18 cellular contexts compared by ENCODE assay signal in the genomic region with DNA sequence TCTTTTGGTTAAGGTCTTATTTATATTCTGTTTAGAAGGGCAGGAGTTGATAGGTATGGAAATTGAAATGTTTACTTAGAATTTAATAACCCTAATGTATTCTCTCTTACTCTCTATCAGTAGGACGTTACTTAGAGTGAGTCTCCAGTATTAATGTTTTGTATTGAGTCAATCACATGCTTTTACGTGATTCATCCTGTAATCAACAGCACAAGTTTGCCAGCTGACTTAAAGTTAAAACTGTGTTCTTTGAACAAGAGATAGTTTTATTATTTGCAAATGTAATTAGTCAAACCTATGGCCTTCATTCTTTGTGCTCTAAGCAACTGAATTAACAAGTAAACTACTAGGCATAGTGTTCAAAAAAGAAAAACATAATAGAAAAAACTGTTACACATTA. TPM values are rescaled to one million over a fixed set of nuclear protein-coding genes. Genes with fewer than 3 reads are reported as not detected.
DNase-seq lines count a peak whose midpoint lies in the region; ATAC-seq, FAIRE-seq and TF ChIP-seq lines count a peak whose summit lies in the region.
"Had no signal": no experiment of that assay in that cellular context is flagged by ENCODE, and none has a peak within 500 bp of the region (broad histone marks: within the 10 kb centered on the region; RNA-seq: fewer than 3 reads in every experiment).

No MANE protein-coding gene starts in this region.

- no peak overlapping the region for H3K4me3 ChIP-seq in RWPE2 (ENCODE audit: severe bottlenecking)
- H3K4me3 ChIP-seq: sigmoid colon, suprapubic skin had no signal

- peaks cover 37% of the 10 kb centered on the region for H3K36me3 ChIP-seq in RWPE2 (ENCODE audit: low read depth)

- peak overlapping the region; percentile 40 for H3K27ac Mint-ChIP-seq in osteocyte (ENCODE audit: unreplicated experiment)
- H3K27ac Mint-ChIP-seq: B cell had no signal

- no peak overlapping the region for H3K27ac ChIP-seq in RWPE2 (ENCODE audit: poor library complexity, severe bottlenecking)
- H3K27ac ChIP-seq: sigmoid colon, suprapubic skin, WERI-Rb-1 had no signal

- TF ChIP-seq CTCF in RWPE2 (IDR thresholded peaks at IDR 0.05; ENCODE audit: poor library complexity, severe bottlenecking) (no peak), osteocyte (IDR thresholded peaks at IDR 0.05) (no peak)

- FAIRE-seq in GM12891 (lab: Jason Lieb, UNC): no peak

- H3K9me3 ChIP-seq in RWPE2 (ENCODE audit: severe bottlenecking): no peaks in the 10 kb centered on the region
- H3K9me3 ChIP-seq: sigmoid colon had no signal

- no peaks in the 10 kb centered on the region for H3K27me3 Mint-ChIP-seq in osteocyte (ENCODE audit: unreplicated experiment)
- H3K27me3 Mint-ChIP-seq: B cell had no signal

- H3K27me3 ChIP-seq in RWPE2 (ENCODE audit: insufficient read depth, poor library complexity, severe bottlenecking): no peaks in the 10 kb centered on the region
- H3K27me3 ChIP-seq: sigmoid colon, suprapubic skin had no signal

- peaks cover 11% of the 10 kb centered on the region for H3K36me3 Mint-ChIP-seq in osteocyte (ENCODE audit: unreplicated experiment)

- peak; percentile 75 for DNase-seq in ELR (ENCODE audit: low read depth)
- no peak for DNase-seq in RWPE2 (ENCODE audit: low spot score)
- DNase-seq in fibroblast of gingiva (ENCODE audit: low read depth): peak; percentile 39
- DNase-seq in osteocyte (ENCODE audit: extremely low spot score, unreplicated experiment): no peak
- no peak for DNase-seq in NCI-H1417 treated with DMSO at 0.1 percent for 48 hours (lab: John Stamatoyannopoulos, UW)
- DNase-seq in activated CD4-positive, CD25-positive, alpha-beta regulatory T cell treated with anti-CD3 and anti-CD28 coated beads, Interleukin-2, amount 50 U/mL, for 72 hours: no peak
- DNase-seq in GM12891 (ENCODE audit: insufficient read length, low spot score): no peak
- no peak for DNase-seq in nucleus accumbens (lab: John Stamatoyannopoulos, UW)
- DNase-seq: hippocampal formation; kidney glomerular epithelial cell; midbrain; NCI-H748 treated with DMSO at 0.1 percent for 48 hours; sigmoid colon; stimulated activated CD4-positive, alpha-beta T cell treated with anti-CD3 and anti-CD28 coated beads, Interleukin-2, amount 100 ng/mL, for 48 hours; SW 1271; WERI-Rb-1 had no signal

- peak; percentile 56; the same call in 1 of the 3 replicates for ATAC-seq in RWPE2 (ENCODE audit: low read depth)

- no peak overlapping the region for H3K4me3 Mint-ChIP-seq in osteocyte (ENCODE audit: unreplicated experiment)
- H3K4me3 Mint-ChIP-seq: B cell had no signal

- H3K4me1 ChIP-seq in RWPE2 (ENCODE audit: insufficient read depth, poor library complexity, severe bottlenecking): peaks cover 8% of the 10 kb centered on the region

- no peak for TF ChIP-seq POLR2A in GM12891 (IDR thresholded peaks at IDR 0.05; ENCODE audit: low read depth, low read length)

- H3K4me1 Mint-ChIP-seq in osteocyte (ENCODE audit: unreplicated experiment): peaks cover 13% of the 10 kb centered on the region

- no peaks in the 10 kb centered on the region for H3K9me3 Mint-ChIP-seq in osteocyte (ENCODE audit: unreplicated experiment)

TF ChIP-seq in GM12891, 5 proteins besides CTCF, POLR2A, EP300 and RAD21:
- TF ChIP-seq TAF1 (IDR thresholded peaks at IDR 0.05; ENCODE audit: low read depth, low read length) (no peak), SPI1 (IDR thresholded peaks at IDR 0.05; ENCODE audit: low read depth, low read length) (no peak), PAX5 (IDR thresholded peaks at IDR 0.05; ENCODE audit: insufficient read depth, low read length, severe bottlenecking) (no peak), POLR2AphosphoS5 (IDR thresholded peaks at IDR 0.05; ENCODE audit: low read depth, low read length) (no peak), POU2F2 (IDR thresholded peaks at IDR 0.05; ENCODE audit: low read depth, low read length) (no peak)

RNA-seq across cellular contexts. Expression of gene PKN2, which starts 57.3 kb away (rescaled TPM):
- 43.8 and 46.8 TPM in 2 replicates for total RNA-seq in osteocyte
- 7.4 TPM for polyA plus RNA-seq in GM12891 (2012; ENCODE audit: low read depth, missing spikeins)

Comparison
In these comparisons a context has a peak if more than half of its experiments do, and no peak if none do; other contexts are left out.
1. DNase-seq: peak in ELR (single experiment) and fibroblast of gingiva (single experiment); none in RWPE2 (single experiment), osteocyte (single experiment), NCI-H1417 treated with DMSO at 0.1 percent for 48 hours (single experiment), activated CD4-positive, CD25-positive, alpha-beta regulatory T cell treated with anti-CD3 and anti-CD28 coated beads, Interleukin-2, amount 50 U/mL, for 72 hours (single experiment), GM12891 (single experiment) and nucleus accumbens (0 of 56).